Comparison of ENCODE assay signal across 11 cellular contexts in genomic region chr17:7612294-7612640, GRCh38. TPM values are rescaled to one million over a fixed set of nuclear protein-coding genes. Genes with fewer than 3 reads are reported as not detected.
A peak's percentile ranks its signal among the peaks of the same experiment; 100 is the strongest.
DNase-seq lines count a peak whose midpoint lies in the region; ATAC-seq and TF ChIP-seq lines count a peak whose summit lies in the region.
"Had no signal": no experiment of that assay in that cellular context is flagged by ENCODE, and none has a peak within 500 bp of the region (broad histone marks: within the 10 kb centered on the region; RNA-seq: fewer than 3 reads in every experiment).

No MANE protein-coding gene starts in this region.

- H3K27ac ChIP-seq in smooth muscle cell (ENCODE audit: low read depth) = no peak overlapping the region
- no peak overlapping the region for H3K27ac ChIP-seq in SJCRH30
- H3K27ac ChIP-seq: upper lobe of right lung had no signal

- H3K27ac Mint-ChIP-seq in activated naive CD4-positive, alpha-beta T cell treated with anti-CD3 and anti-CD28 coated beads, Interleukin-2, amount 10 ng/mL, durations not matched to agents 7 days and 5 days = no peak overlapping the region
- no peak overlapping the region for H3K27ac Mint-ChIP-seq in activated CD8-positive, alpha-beta T cell treated with anti-CD3 and anti-CD28 coated beads for 36 hours

- H3K27me3 Mint-ChIP-seq in activated naive CD4-positive, alpha-beta T cell treated with anti-CD3 and anti-CD28 coated beads, Interleukin-2, amount 10 ng/mL, durations not matched to agents 7 days and 5 days = no peaks in the 10 kb centered on the region
- H3K27me3 Mint-ChIP-seq in activated CD8-positive, alpha-beta T cell treated with anti-CD3 and anti-CD28 coated beads for 36 hours = no peaks in the 10 kb centered on the region

- peaks cover 30% of the 10 kb centered on the region for H3K4me1 Mint-ChIP-seq in activated naive CD4-positive, alpha-beta T cell treated with anti-CD3 and anti-CD28 coated beads, Interleukin-2, amount 10 ng/mL, durations not matched to agents 7 days and 5 days
- H3K4me1 Mint-ChIP-seq in activated CD8-positive, alpha-beta T cell treated with anti-CD3 and anti-CD28 coated beads for 36 hours (ENCODE audit: low read depth) = peaks cover 34% of the 10 kb centered on the region

- ATAC-seq in activated CD8-positive, alpha-beta T cell treated with anti-CD3 and anti-CD28 coated beads for 36 hours = no peak
- ATAC-seq: upper lobe of right lung had no signal

- 95% methylated on average over 1 of the region's 1 CpG for WGBS in smooth muscle cell (ENCODE audit: low lambda C conversion rate)

- no peaks in the 10 kb centered on the region for H3F3A ChIP-seq in smooth muscle cell (ENCODE audit: low read depth)

- H3K4me3 ChIP-seq in fibroblast of the aortic adventitia (ENCODE audit: low read depth, low read length) (peak overlapping the region; percentile 20), smooth muscle cell (no peak overlapping the region), SJCRH30 (no peak overlapping the region)
- H3K4me3 ChIP-seq: upper lobe of right lung had no signal

- no peak overlapping the region for H3K9ac ChIP-seq in smooth muscle cell (ENCODE audit: low read depth)

- H3K27me3 ChIP-seq in smooth muscle cell (ENCODE audit: low read depth) = no peaks in the 10 kb centered on the region
- no peaks in the 10 kb centered on the region for H3K27me3 ChIP-seq in SJCRH30
- H3K27me3 ChIP-seq: upper lobe of right lung had no signal

- POLR2A ChIA-PET in activated CD8-positive, alpha-beta T cell treated with anti-CD3 and anti-CD28 coated beads for 36 hours (lab: Charles Lee) = interaction anchor here (0.5 to 0.9 kb wide), 3 partner anchors 104 to 163 kb away, joined by 3 to 4 read pairs (median 3); no protein-coding TSS in a partner anchor

- H3K36me3 ChIP-seq in smooth muscle cell (ENCODE audit: low read depth) (no peaks in the 10 kb centered on the region), SJCRH30 (no peaks in the 10 kb centered on the region)

- H3K79me2 ChIP-seq in smooth muscle cell (ENCODE audit: low read depth) = peaks cover 67% of the 10 kb centered on the region

- CTCF ChIA-PET in activated naive CD4-positive, alpha-beta T cell treated with anti-CD3 and anti-CD28 coated beads, Interleukin-2, amount 10 ng/mL, durations not matched to agents 7 days and 5 days (lab: Charles Lee) = no interaction called here
- CTCF ChIA-PET in activated CD8-positive, alpha-beta T cell treated with anti-CD3 and anti-CD28 coated beads for 36 hours (lab: Charles Lee) = interaction anchor here (1.2 to 3.1 kb wide), 4 partner anchors 22 to 89 kb away, joined by 3 to 15 read pairs (median 4); partner anchors contain the start of genes SOX15 and TP53

- H3K4me2 ChIP-seq in smooth muscle cell = peak overlapping the region; percentile 88

- H2AFZ ChIP-seq in smooth muscle cell (ENCODE audit: low read depth) = no peak overlapping the region

- peaks cover 18% of the 10 kb centered on the region for H3K4me1 ChIP-seq in smooth muscle cell (ENCODE audit: low read depth)
- H3K4me1 ChIP-seq in SJCRH30 = peaks cover 6% of the 10 kb centered on the region; the same call in 1 of the 2 replicates

- intact Hi-C loops in activated CD8-positive, alpha-beta T cell treated with anti-CD3 and anti-CD28 coated beads for 36 hours (cut with micrococcal nuclease) = no loop called here

- no peak for TF ChIP-seq CTCF in activated CD8-positive, alpha-beta T cell treated with anti-CD3 and anti-CD28 coated beads for 36 hours (IDR thresholded peaks at IDR 0.05)
- TF ChIP-seq CTCF in fibroblast of the aortic adventitia (IDR thresholded peaks at IDR 0.05; ENCODE audit: insufficient read depth, low read length) (no peak), smooth muscle cell (IDR thresholded peaks at IDR 0.05; ENCODE audit: borderline replicate concordance, insufficient read depth, poor library complexity, severe bottlenecking) (no peak)

- H4K20me1 ChIP-seq in smooth muscle cell (ENCODE audit: low read depth) = peaks cover 66% of the 10 kb centered on the region

- peak overlapping the region; percentile 0 for H3K4me3 Mint-ChIP-seq in activated naive CD4-positive, alpha-beta T cell treated with anti-CD3 and anti-CD28 coated beads, Interleukin-2, amount 10 ng/mL, durations not matched to agents 7 days and 5 days
- peak overlapping the region; percentile 6 for H3K4me3 Mint-ChIP-seq in activated CD8-positive, alpha-beta T cell treated with anti-CD3 and anti-CD28 coated beads for 36 hours

- no peaks in the 10 kb centered on the region for H3K9me3 ChIP-seq in smooth muscle cell (replicated peaks; ENCODE audit: low read depth)
- H3K9me3 ChIP-seq in SJCRH30 (replicated peaks) = no peaks in the 10 kb centered on the region
- H3K9me3 ChIP-seq: upper lobe of right lung had no signal

- no peak for DNase-seq in activated naive CD4-positive, alpha-beta T cell treated with anti-CD3 and anti-CD28 coated beads, Interleukin-2, amount 10 ng/mL, durations not matched to agents 7 days and 5 days
- no peak for DNase-seq in activated naive CD4-positive, alpha-beta T cell treated with anti-CD3 and anti-CD28 coated beads, Interleukin-2, amount 50 U/mL, for 16 hours
- no peak for DNase-seq in activated CD8-positive, alpha-beta T cell treated with anti-CD3 and anti-CD28 coated beads for 36 hours
- DNase-seq in fibroblast of the aortic adventitia (ENCODE audit: low read depth) (peak; percentile 45), smooth muscle cell (lab: John Stamatoyannopoulos, UW; ENCODE audit: unreplicated experiment) (no peak), NCI-H1048 (lab: John Stamatoyannopoulos, UW) (no peak), SJCRH30 (no peak), DMS53 treated with DMSO at 0.1 percent for 48 hours (lab: John Stamatoyannopoulos, UW; ENCODE audit: unreplicated experiment) (no peak)
- DNase-seq: activated effector memory CD4-positive, alpha-beta T cell treated with anti-CD3 and anti-CD28 coated beads, Interleukin-2, amount 50 U/mL, for 16 hours; NCI-H146; upper lobe of right lung had no signal

- peaks cover 10% of the 10 kb centered on the region for H3K36me3 Mint-ChIP-seq in activated naive CD4-positive, alpha-beta T cell treated with anti-CD3 and anti-CD28 coated beads, Interleukin-2, amount 10 ng/mL, durations not matched to agents 7 days and 5 days
- H3K36me3 Mint-ChIP-seq in activated CD8-positive, alpha-beta T cell treated with anti-CD3 and anti-CD28 coated beads for 36 hours (ENCODE audit: low read depth) = peaks cover 7% of the 10 kb centered on the region

- H3K9me3 Mint-ChIP-seq in activated naive CD4-positive, alpha-beta T cell treated with anti-CD3 and anti-CD28 coated beads, Interleukin-2, amount 10 ng/mL, durations not matched to agents 7 days and 5 days = no peaks in the 10 kb centered on the region
- H3K9me3 Mint-ChIP-seq in activated CD8-positive, alpha-beta T cell treated with anti-CD3 and anti-CD28 coated beads for 36 hours = no peaks in the 10 kb centered on the region

RNA-seq across cellular contexts. Expression of gene FXR2, which starts 2.4 kb away (rescaled TPM):
- 10 to 100 TPM; 28.6 to 33.1 TPM for total RNA-seq in activated CD8-positive, alpha-beta T cell treated with anti-CD3 and anti-CD28 coated beads for 36 hours
- 27.1 and 33.1 TPM in 2 replicates for total RNA-seq in fibroblast of the aortic adventitia (ENCODE audit: low replicate concordance)
- total RNA-seq in smooth muscle cell = 22.8 and 31.1 TPM in 2 replicates
- polyA plus RNA-seq in smooth muscle cell = 50.0 and 50.6 TPM in 2 replicates
- 30.2 and 30.6 TPM in 2 replicates for total RNA-seq in SJCRH30 (2014; rRNA removed; shearing (Covaris generic))

RNA-seq across cellular contexts. Expression of gene SAT2, which starts 15.4 kb away (rescaled TPM):
- 10 to 100 TPM; 15.6 to 22.2 TPM for total RNA-seq in activated CD8-positive, alpha-beta T cell treated with anti-CD3 and anti-CD28 coated beads for 36 hours
- total RNA-seq in fibroblast of the aortic adventitia (ENCODE audit: low replicate concordance) (34.5 and 82.2 TPM in 2 replicates), smooth muscle cell (64.9 and 70.8 TPM in 2 replicates)
- polyA plus RNA-seq in smooth muscle cell = 68.2 and 74.2 TPM in 2 replicates
- total RNA-seq in SJCRH30 (2014; rRNA removed; shearing (Covaris generic)) = 17.3 and 17.6 TPM in 2 replicates

RNA-seq across cellular contexts. Expression of gene SHBG, which starts 17.7 kb away (rescaled TPM):
- total RNA-seq in activated CD8-positive, alpha-beta T cell treated with anti-CD3 and anti-CD28 coated beads for 36 hours = not detected
- 0.25 and 0.36 TPM in 2 replicates for total RNA-seq in fibroblast of the aortic adventitia (ENCODE audit: low replicate concordance)
- total RNA-seq in smooth muscle cell = not detected in 2 replicates
- 0.83 and 0.88 TPM in 2 replicates for polyA plus RNA-seq in smooth muscle cell
- total RNA-seq in SJCRH30 (2014; rRNA removed; shearing (Covaris generic)) = 0.14 and 0.38 TPM in 2 replicates

RNA-seq across cellular contexts. Expression of gene SOX15, which starts 22.4 kb away (rescaled TPM):
- total RNA-seq in activated CD8-positive, alpha-beta T cell treated with anti-CD3 and anti-CD28 coated beads for 36 hours = under 1 TPM in 1 of 2 experiments, not detected in 1; 0.25 TPM
- total RNA-seq in fibroblast of the aortic adventitia (ENCODE audit: low replicate concordance) (0.57 and 1.4 TPM in 2 replicates), smooth muscle cell (13.4 and 16.1 TPM in 2 replicates)
- 7.3 and 39.0 TPM in 2 replicates for polyA plus RNA-seq in smooth muscle cell
- 0.10 and 0.30 TPM in 2 replicates for total RNA-seq in SJCRH30 (2014; rRNA removed; shearing (Covaris generic))

RNA-seq across cellular contexts. Expression of gene MPDU1, which starts 28.6 kb away (rescaled TPM):
- total RNA-seq in activated CD8-positive, alpha-beta T cell treated with anti-CD3 and anti-CD28 coated beads for 36 hours = 10 to 100 TPM; 50.9 to 51.4 TPM
- total RNA-seq in fibroblast of the aortic adventitia (ENCODE audit: low replicate concordance) (32.3 and 127 TPM in 2 replicates), smooth muscle cell (155 and 228 TPM in 2 replicates)
- polyA plus RNA-seq in smooth muscle cell = 70.7 and 75.1 TPM in 2 replicates
- total RNA-seq in SJCRH30 (2014; rRNA removed; shearing (Covaris generic)) = 44.1 and 49.9 TPM in 2 replicates
